Comparison of ENCODE assay signal across 21 cellular contexts in genomic region chr1:202072211-202072610, GRCh38. TPM values are rescaled to one million over a fixed set of nuclear protein-coding genes. Genes with fewer than 3 reads are reported as not detected.
"Had no signal": no experiment of that assay in that cellular context is flagged by ENCODE, and none has a peak within 500 bp of the region (broad histone marks: within the 10 kb centered on the region; RNA-seq: fewer than 3 reads in every experiment).

No MANE protein-coding gene starts in this region.

- H3K4me3 ChIP-seq: smooth muscle cell had no signal

- FAIRE-seq: endometrium had no signal

- DNase-seq: activated CD4-positive, alpha-beta memory T cell treated with anti-CD3 and anti-CD28 coated beads, Interleukin-2, amount 10 ng/mL, durations not matched to agents 7 days and 5 days; activated CD4-positive, alpha-beta T cell treated with anti-CD3 and anti-CD28 coated beads for 48 hours; activated effector memory CD4-positive, alpha-beta T cell treated with Interleukin-2 at 50 U/mL for 16 hours; activated naive CD4-positive, alpha-beta T cell treated with anti-CD3 and anti-CD28 coated beads for 36 hours; activated naive CD8-positive, alpha-beta T cell treated with anti-CD3 and anti-CD28 coated beads, Interleukin-2, amount 10 ng/mL, durations not matched to agents 7 days and 5 days; activated T-cell treated with anti-CD3 and anti-CD28 coated beads, Interleukin-2, amount 50 U/mL, for 72 hours; amygdala; effector CD4-positive, alpha-beta T cell; foreskin keratinocyte; kidney glomerular epithelial cell; left ventricle myocardium superior; mammary epithelial cell; midbrain; naive B cell; occipital lobe; posterior cingulate gyrus; stimulated activated CD4-positive, alpha-beta T cell treated with anti-CD3 and anti-CD28 coated beads, Interleukin-15, amount 100 ng/mL, for 24 hours had no signal

- H3K27me3 ChIP-seq: foreskin keratinocyte had no signal

- ATAC-seq: activated T-cell treated with anti-CD3 and anti-CD28 coated beads, Interleukin-2, amount 50 U/mL, for 72 hours; foreskin keratinocyte; left ventricle myocardium superior; sciatic nerve; stimulated activated memory B cell treated with anti-CD40 and anti-IgM and Interleukin-4, amounts not matched to agents 10 μg/mL and 1 μg/mL and 100 μg/mL, for 72 hours had no signal

- H3K27ac ChIP-seq: foreskin keratinocyte had no signal

RNA-seq across cellular contexts. Expression of gene GPR37L1, which starts 50.5 kb away (rescaled TPM):
- total RNA-seq: activated CD4-positive, alpha-beta memory T cell treated with anti-CD3 and anti-CD28 coated beads, Interleukin-2, amount 10 ng/mL, durations not matched to agents 7 days and 5 days; activated naive CD4-positive, alpha-beta T cell treated with anti-CD3 and anti-CD28 coated beads for 36 hours; activated naive CD8-positive, alpha-beta T cell treated with anti-CD3 and anti-CD28 coated beads, Interleukin-2, amount 10 ng/mL, durations not matched to agents 7 days and 5 days; activated T-cell treated with anti-CD3 and anti-CD28 coated beads, Interleukin-2, amount 50 U/mL, for 72 hours; foreskin keratinocyte; mammary epithelial cell; smooth muscle cell had no signal
- polyA plus RNA-seq: smooth muscle cell had no signal
